ENCODE assay signal across 19 cellular contexts in genomic region chr4:38150021-38150671, GRCh38.
DNase-seq lines count a peak whose midpoint lies in the region; ATAC-seq and TF ChIP-seq lines count a peak whose summit lies in the region.
"Had no signal": no experiment of that assay in that cellular context is flagged by ENCODE, and none has a peak within 500 bp of the region (broad histone marks: within the 10 kb centered on the region; RNA-seq: fewer than 3 reads in every experiment).

No MANE protein-coding gene starts in this region.

- H2AFZ ChIP-seq in fibroblast of lung (ENCODE audit: low read length) (no peak overlapping the region), MM.1S (ENCODE audit: low read length) (no peak overlapping the region)

- H3K4me2 ChIP-seq in fibroblast of lung (ENCODE audit: extremely low read depth, insufficient read depth, low read length): peak overlapping the region; percentile 17
- H3K4me2 ChIP-seq in MM.1S (ENCODE audit: low read depth, low read length): no peak overlapping the region

- no peak overlapping the region for H3K9ac ChIP-seq in fibroblast of lung (ENCODE audit: insufficient read depth, low read length)
- no peak overlapping the region for H3K9ac ChIP-seq in MM.1S (ENCODE audit: low read length)

- TF ChIP-seq CTCF in C4-2B (conservative IDR thresholded peaks at IDR 0.05): no peak
- no peak for TF ChIP-seq CTCF in fibroblast of lung (conservative IDR thresholded peaks at IDR 0.05 in 1 of 2, IDR thresholded peaks at IDR 0.05 in 1 of 2; ENCODE audit: low read depth in 1 of 2, low read length in 2 of 2)
- no peak for TF ChIP-seq CTCF in esophagus muscularis mucosa (IDR thresholded peaks at IDR 0.05)
- TF ChIP-seq CTCF in GM10266 (IDR thresholded peaks at IDR 0.05; ENCODE audit: control insufficient read depth, insufficient read depth, low read depth, missing control alignments): no peak
- TF ChIP-seq CTCF in MM.1S (IDR thresholded peaks at IDR 0.05; ENCODE audit: low read length): no peak
- TF ChIP-seq CTCF in gastroesophageal sphincter (IDR thresholded peaks at IDR 0.05): no peak

- WGBS in esophagus muscularis mucosa: 37% methylated on average over 7 of the region's 7 CpGs
- WGBS in gastroesophageal sphincter (ENCODE audit: low coverage in 1 of 2), 2 donors: 31 to 32% methylated on average over 4 to 5 of the region's 7 CpGs

- no peak for TF ChIP-seq EP300 in esophagus muscularis mucosa (IDR thresholded peaks at IDR 0.05)
- TF ChIP-seq EP300 in gastroesophageal sphincter (IDR thresholded peaks at IDR 0.05): no peak

- H3K4me3 ChIP-seq in fibroblast of lung (replicated peaks in 1 of 4; ENCODE audit: control extremely low read depth in 1 of 4, insufficient read depth in 1 of 4, low read depth in 3 of 4, low read length in 4 of 4) (no peak overlapping the region), esophagus muscularis mucosa (no peak overlapping the region), MM.1S (ENCODE audit: low read length) (no peak overlapping the region), gastroesophageal sphincter (no peak overlapping the region)
- H3K4me3 ChIP-seq: pancreas, spleen had no signal

- H3K36me3 ChIP-seq in fibroblast of lung (ENCODE audit: control insufficient read depth, insufficient read depth, low read length) (no peaks in the 10 kb centered on the region), esophagus muscularis mucosa (no peaks in the 10 kb centered on the region), MM.1S (replicated peaks; ENCODE audit: insufficient read depth, low read length) (no peaks in the 10 kb centered on the region), gastroesophageal sphincter (no peaks in the 10 kb centered on the region)
- H3K36me3 ChIP-seq: BE2C, pancreas, spleen had no signal

- DNase-seq in fibroblast of lung (ENCODE audit: low read depth in 2 of 2) (peak; percentile 95 to 96), sciatic nerve (ENCODE audit: low spot score) (no peak), esophagus muscularis mucosa (ENCODE audit: extremely low spot score) (no peak), GM10266 (ENCODE audit: extremely low spot score) (no peak), MM.1S (no peak)
- DNase-seq: activated T-cell treated with anti-CD3 and anti-CD28 coated beads for 4 hours; BE2C; Karpas-422; NCI-H1436; NCI-H446; pancreas; SIG-M5; spleen; stimulated activated naive CD8-positive, alpha-beta T cell treated with anti-CD3 and anti-CD28 coated beads, Interleukin-15, Interleukin-2, amounts not matched to agents 100 U/mL and 50 U/mL, for 24 hours; T1000 had no signal

- no peaks in the 10 kb centered on the region for H3F3A ChIP-seq in MM.1S (ENCODE audit: insufficient read depth, low read length)

- H3K79me2 ChIP-seq in fibroblast of lung (ENCODE audit: control insufficient read depth, insufficient read depth, low read length): no peaks in the 10 kb centered on the region
- no peaks in the 10 kb centered on the region for H3K79me2 ChIP-seq in MM.1S (ENCODE audit: low read length)

- H3K9me3 ChIP-seq in fibroblast of lung (ENCODE audit: control insufficient read depth, insufficient read depth, low read depth, low read length): no peaks in the 10 kb centered on the region
- no peaks in the 10 kb centered on the region for H3K9me3 ChIP-seq in esophagus muscularis mucosa
- H3K9me3 ChIP-seq in MM.1S (replicated peaks; ENCODE audit: insufficient read depth, low read length): no peaks in the 10 kb centered on the region
- no peaks in the 10 kb centered on the region for H3K9me3 ChIP-seq in gastroesophageal sphincter
- H3K9me3 ChIP-seq: BE2C, pancreas, spleen had no signal

- TF ChIP-seq POLR2A in esophagus muscularis mucosa (IDR thresholded peaks at IDR 0.05; ENCODE audit: low read depth): no peak
- no peak for TF ChIP-seq POLR2A in gastroesophageal sphincter (IDR thresholded peaks at IDR 0.05)

- H4K20me1 ChIP-seq in fibroblast of lung (ENCODE audit: control insufficient read depth, extremely low read depth, insufficient read depth, low read length): no peaks in the 10 kb centered on the region
- H4K20me1 ChIP-seq in MM.1S (ENCODE audit: insufficient read depth, low read length): no peaks in the 10 kb centered on the region

- ATAC-seq in sciatic nerve (peak; percentile 23), gastroesophageal sphincter (no peak)
- ATAC-seq: left lobe of liver; pancreas; stimulated activated naive CD8-positive, alpha-beta T cell treated with anti-CD3 and anti-CD28 coated beads, Interleukin-15, Interleukin-2, amounts not matched to agents 100 U/mL and 50 U/mL, for 24 hours had no signal

- H3K27ac ChIP-seq in C4-2B (peak overlapping the region; percentile 37; the same call in 1 of the 2 replicates), fibroblast of lung (ENCODE audit: insufficient read depth, low read length) (peak overlapping the region; percentile 40), esophagus muscularis mucosa (replicated peaks in 1 of 4) (peak overlapping the region in 2 of 4 donors; percentile 15 to 22), MM.1S (ENCODE audit: low read length) (no peak overlapping the region), gastroesophageal sphincter (peak overlapping the region in 2 of 4 donors; percentile 4 to 40)
- H3K27ac ChIP-seq: pancreas, spleen had no signal

- intact Hi-C loops in sciatic nerve (cut with DNase I) (no loop called here), esophagus muscularis mucosa (cut with DNase I) (no loop called here)

- H3K27me3 ChIP-seq in fibroblast of lung (ENCODE audit: control insufficient read depth, insufficient read depth, low read length): no peaks in the 10 kb centered on the region
- H3K27me3 ChIP-seq in esophagus muscularis mucosa: no peaks in the 10 kb centered on the region
- H3K27me3 ChIP-seq in MM.1S (replicated peaks; ENCODE audit: insufficient read depth, low read length): no peaks in the 10 kb centered on the region
- no peaks in the 10 kb centered on the region for H3K27me3 ChIP-seq in gastroesophageal sphincter
- H3K27me3 ChIP-seq: BE2C, pancreas, spleen had no signal

- peaks cover 17% of the 10 kb centered on the region for H3K4me1 ChIP-seq in fibroblast of lung (ENCODE audit: control insufficient read depth, extremely low read depth, insufficient read depth, low read length)
- peaks cover 17 to 37% (median 25%) of the 10 kb centered on the region in 4 donors for H3K4me1 ChIP-seq in esophagus muscularis mucosa
- H3K4me1 ChIP-seq in MM.1S (ENCODE audit: low read length): no peaks in the 10 kb centered on the region
- H3K4me1 ChIP-seq in gastroesophageal sphincter: peaks cover 0 to 25% (median 4%) of the 10 kb centered on the region in 3 donors

- no peaks in the 10 kb centered on the region for H3K9me2 ChIP-seq in MM.1S (replicated peaks; ENCODE audit: insufficient read depth, low read length)

TF ChIP-seq in PFSK-1, 5 proteins besides CTCF, POLR2A, EP300 and RAD21:
- TF ChIP-seq SIN3A (IDR thresholded peaks at IDR 0.05; ENCODE audit: borderline replicate concordance, insufficient read depth, low read length) (no peak), FOXP2 (optimal IDR thresholded peaks at IDR 0.05; ENCODE audit: borderline replicate concordance, extremely low read depth, extremely low read length, insufficient read depth) (peak; percentile 19)

Comparison
In these comparisons a context has a peak if more than half of its experiments do, and no peak if none do; other contexts are left out.
1. DNase-seq: peak in fibroblast of lung (2 of 2); none in sciatic nerve (single experiment), esophagus muscularis mucosa (single experiment), GM10266 (single experiment) and MM.1S (single experiment).